ENCODE assay signal across 16 cellular contexts in genomic region chr2:49621014-49621413, GRCh38.
DNase-seq lines count a peak whose midpoint lies in the region; ATAC-seq and TF ChIP-seq lines count a peak whose summit lies in the region.
"Had no signal": no experiment of that assay in that cellular context is flagged by ENCODE, and none has a peak within 500 bp of the region (broad histone marks: within the 10 kb centered on the region; RNA-seq: fewer than 3 reads in every experiment).

No MANE protein-coding gene starts in this region.

- H3K27ac ChIP-seq in GM23338 (ENCODE audit: low read depth) (no peak overlapping the region), neural progenitor cell (no peak overlapping the region), brain microvascular endothelial cell (no peak overlapping the region)

- H3K27me3 ChIP-seq in GM23338 (ENCODE audit: insufficient read depth): no peaks in the 10 kb centered on the region
- H3K27me3 ChIP-seq in neural progenitor cell: no peaks in the 10 kb centered on the region
- H3K27me3 ChIP-seq in brain microvascular endothelial cell (replicated peaks): no peaks in the 10 kb centered on the region

- H3K4me3 ChIP-seq in GM23338: no peak overlapping the region
- H3K4me3 ChIP-seq in neural progenitor cell: no peak overlapping the region
- H3K4me3 ChIP-seq in brain microvascular endothelial cell (ENCODE audit: low read depth, low read length): no peak overlapping the region

- H3K36me3 Mint-ChIP-seq in GM23338 (ENCODE audit: low read depth) (no peaks in the 10 kb centered on the region), neural progenitor cell (no peaks in the 10 kb centered on the region)
- H3K36me3 Mint-ChIP-seq: CD4-positive, alpha-beta memory T cell had no signal

- H3K9me2 ChIP-seq in GM23338 (ENCODE audit: insufficient read depth): no peaks in the 10 kb centered on the region

- H3K4me2 ChIP-seq in GM23338: no peak overlapping the region
- peak overlapping the region; percentile 2 for H3K4me2 ChIP-seq in neural progenitor cell

- no peaks in the 10 kb centered on the region for H4K20me1 ChIP-seq in GM23338 (replicated peaks; ENCODE audit: insufficient read depth)
- H4K20me1 ChIP-seq in neural progenitor cell (ENCODE audit: low read depth): no peaks in the 10 kb centered on the region

- H3K79me2 ChIP-seq in GM23338 (replicated peaks; ENCODE audit: insufficient read depth) (no peaks in the 10 kb centered on the region), neural progenitor cell (ENCODE audit: low read depth) (no peaks in the 10 kb centered on the region)

- no peaks in the 10 kb centered on the region for H3K9me3 ChIP-seq in neural progenitor cell (ENCODE audit: low read depth)

- H2AFZ ChIP-seq in GM23338 (no peak overlapping the region), neural progenitor cell (replicated peaks) (peak overlapping the region; percentile 82)

- peaks cover 4% of the 10 kb centered on the region; the same call in 2 of the 3 replicates for H3K4me1 Mint-ChIP-seq in GM23338
- H3K4me1 Mint-ChIP-seq in neural progenitor cell: peaks cover 6% of the 10 kb centered on the region
- H3K4me1 Mint-ChIP-seq: CD4-positive, alpha-beta memory T cell had no signal

- H3K27ac Mint-ChIP-seq in GM23338 (no peak overlapping the region), neural progenitor cell (no peak overlapping the region)
- H3K27ac Mint-ChIP-seq: CD4-positive, alpha-beta memory T cell had no signal

- H3K9ac ChIP-seq in neural progenitor cell: no peak overlapping the region

- no peaks in the 10 kb centered on the region for H3F3A ChIP-seq in GM23338 (replicated peaks; ENCODE audit: low read depth)
- no peaks in the 10 kb centered on the region for H3F3A ChIP-seq in neural progenitor cell (ENCODE audit: low read depth)

- no peaks in the 10 kb centered on the region for H3K36me3 ChIP-seq in GM23338 (ENCODE audit: insufficient read depth)
- no peaks in the 10 kb centered on the region for H3K36me3 ChIP-seq in neural progenitor cell
- H3K36me3 ChIP-seq in brain microvascular endothelial cell (replicated peaks): no peaks in the 10 kb centered on the region

- TF ChIP-seq POLR2A in erythroblast (IDR thresholded peaks at IDR 0.05; ENCODE audit: low read length): no peak

- peak; percentile 42 for ATAC-seq in GM23338
- no peak for ATAC-seq in GM19397 (IDR thresholded peaks at IDR 0.05; ENCODE audit: unreplicated experiment)

- H3K4me3 Mint-ChIP-seq in GM23338 (no peak overlapping the region), neural progenitor cell (no peak overlapping the region)
- H3K4me3 Mint-ChIP-seq: CD4-positive, alpha-beta memory T cell had no signal

- TF ChIP-seq CTCF in GM23338 (conservative IDR thresholded peaks at IDR 0.05; ENCODE audit: low read depth in 2 of 2) (no peak), neural progenitor cell (IDR thresholded peaks at IDR 0.05) (no peak), brain microvascular endothelial cell (IDR thresholded peaks at IDR 0.05; ENCODE audit: low read depth, low read length, missing control alignments) (no peak)

- H3K27me3 Mint-ChIP-seq in GM23338 (ENCODE audit: insufficient read depth, low read depth, poor library complexity): peaks cover 2% of the 10 kb centered on the region
- no peaks in the 10 kb centered on the region for H3K27me3 Mint-ChIP-seq in neural progenitor cell (ENCODE audit: insufficient read depth, low read depth)
- H3K27me3 Mint-ChIP-seq: CD4-positive, alpha-beta memory T cell had no signal

- in situ Hi-C loops in brain microvascular endothelial cell (cut with HindIII; ENCODE audit: low pct_ligation_motif_present, low sequenced_read_pairs): no loop called here

- DNase-seq in GM23338 (ENCODE audit: low spot score) (no peak), NCI-H2227 (lab: John Stamatoyannopoulos, UW; ENCODE audit: unreplicated experiment) (peak; percentile 48), iPS-NIHi7 (ENCODE audit: extremely low spot score) (peak; percentile 8), neural progenitor cell (ENCODE audit: low spot score) (peak; percentile 23), erythroblast (lab: John Stamatoyannopoulos, UW) (no peak), brain microvascular endothelial cell (no peak)
- DNase-seq: C1 segment of cervical spinal cord; Calu3; CD4-positive, alpha-beta memory T cell; COR-L47; DMS53; DMS79 treated with DMSO at 0.1 percent for 48 hours; GF-D8; H7; HCEC 1CT had no signal

- H3K9me3 Mint-ChIP-seq in GM23338 (no peaks in the 10 kb centered on the region), neural progenitor cell (no peaks in the 10 kb centered on the region)

- H3K4me1 ChIP-seq in GM23338 (ENCODE audit: insufficient read depth) (no peaks in the 10 kb centered on the region), neural progenitor cell (peaks cover 14% of the 10 kb centered on the region)

TF ChIP-seq in GM23338, 12 proteins besides CTCF, POLR2A, EP300 and RAD21:
- TF ChIP-seq POLR2AphosphoS5 (IDR thresholded peaks at IDR 0.05; ENCODE audit: low read depth) (no peak), STAT1 (IDR thresholded peaks at IDR 0.05; ENCODE audit: unreplicated experiment) (no peak), EZH2 (IDR thresholded peaks at IDR 0.05; ENCODE audit: low read depth, unreplicated experiment) (no peak), ETS1 (IDR thresholded peaks at IDR 0.05) (no peak), ZNF462 (CRISPR knock-in tag; IDR thresholded peaks at IDR 0.05) (no peak)

Comparison
In these comparisons a context has a peak if more than half of its experiments do, and no peak if none do; other contexts are left out.
1. DNase-seq: peak in NCI-H2227 (single experiment), iPS-NIHi7 (single experiment) and neural progenitor cell (single experiment); none in GM23338 (single experiment), erythroblast (0 of 2) and brain microvascular endothelial cell (single experiment).